ENCODE assay signal across 7 cellular contexts in genomic region chr1:34866762-34867109, GRCh38. TPM values are rescaled to one million over a fixed set of nuclear protein-coding genes. Genes with fewer than 3 reads are reported as not detected.
DNase-seq lines count a peak whose midpoint lies in the region; ATAC-seq and TF ChIP-seq lines count a peak whose summit lies in the region.

No MANE protein-coding gene starts in this region.

- H3K36me3 ChIP-seq in H7 (replicated peaks; ENCODE audit: control insufficient read depth, insufficient read depth, low read length) (no peaks in the 10 kb centered on the region), iPS-15b (ENCODE audit: control insufficient read depth, insufficient read depth, low read length) (peaks cover 4% of the 10 kb centered on the region), stomach (no peaks in the 10 kb centered on the region)

- intact Hi-C loops in stomach (cut with DNase I; ENCODE audit: low total_unique reads), result no loop called here

- peak overlapping the region; percentile 75; the same call in 1 of the 2 replicates for H3K4me3 ChIP-seq in H7 (ENCODE audit: insufficient read depth, low read depth, low read length)
- H3K4me3 ChIP-seq in WI38 (ENCODE audit: low read depth, low read length), result peak overlapping the region; percentile 67
- peak overlapping the region; percentile 64 for H3K4me3 ChIP-seq in iPS-15b (ENCODE audit: low read depth, low read length)
- H3K4me3 ChIP-seq in stomach, result peak overlapping the region; percentile 63 to 78 (median 68)

- no peak for TF ChIP-seq POLR2A in stomach (IDR thresholded peaks at IDR 0.05)

- ATAC-seq in GM21786 (IDR thresholded peaks at IDR 0.05; ENCODE audit: unreplicated experiment), result no peak
- ATAC-seq in GM18861 (IDR thresholded peaks at IDR 0.05; ENCODE audit: unreplicated experiment), result no peak

- WGBS in stomach, 5 donors, result 23 to 53% (median 30%) methylated on average over 3 to 9 of the region's 9 CpGs

- TF ChIP-seq CTCF in WI38 (IDR thresholded peaks at IDR 0.05; ENCODE audit: low read depth, low read length) (no peak), stomach (IDR thresholded peaks at IDR 0.05) (peak in 1 of 7 experiments; percentile 0)

- H3K4me1 ChIP-seq in iPS-15b (ENCODE audit: control insufficient read depth, insufficient read depth, low read length) (no peaks in the 10 kb centered on the region), stomach (peaks cover 11 to 21% (median 16%) of the 10 kb centered on the region in 4 donors)

- no peak for DNase-seq in H7
- DNase-seq in stomach, result no peak
- no peak for DNase-seq in islet precursor cell

- peak overlapping the region in 4 of 5 donors; percentile 77 to 89 (median 84) for H3K27ac ChIP-seq in stomach

- no peak overlapping the region for H3K9ac ChIP-seq in iPS-15b (ENCODE audit: low read depth, low read length)

- H3K9me3 ChIP-seq in iPS-15b (ENCODE audit: control insufficient read depth, insufficient read depth, low read length) (no peaks in the 10 kb centered on the region), stomach (no peaks in the 10 kb centered on the region)

- no peak for TF ChIP-seq EP300 in stomach (IDR thresholded peaks at IDR 0.05)

- H3K27me3 ChIP-seq in H7 (ENCODE audit: control insufficient read depth, insufficient read depth, low read length) (peaks cover 30% of the 10 kb centered on the region), iPS-15b (ENCODE audit: control insufficient read depth, insufficient read depth, low read length) (peaks cover 18% of the 10 kb centered on the region), stomach (peaks cover 0 to 4% (median 0%) of the 10 kb centered on the region in 3 donors)

RNA-seq across cellular contexts. Expression of gene SMIM12, which starts 7.2 kb away (rescaled TPM):
- total RNA-seq in H7 (2014; rRNA removed; shearing (Covaris generic)), result 39.8 and 55.4 TPM in 2 replicates
- 10 to 100 TPM in 3 of 5 donors, 1 to 10 TPM in 1, under 1 TPM in 1; 0.58 to 22.8 (median 12.5) TPM for total RNA-seq in stomach
- polyA plus RNA-seq in stomach, result 10 to 100 TPM; 22.9 to 28.9 (median 26.4) TPM
